In genomic region chr16:4783251-4783950, GRCh38 we compare ENCODE assay signal across 1 cellular context.
TF ChIP-seq lines count a peak whose summit lies in the region.

No MANE protein-coding gene starts in this region.

TF ChIP-seq in HepG2, 621 proteins besides CTCF, POLR2A, EP300 and RAD21:
- TF ChIP-seq ZNF225 (CRISPR knock-in tag; IDR thresholded peaks at IDR 0.05) (0 out of 2 replicates have a peak, but pooled peaks have one; percentile 27), ZNF749 (CRISPR knock-in tag; IDR thresholded peaks at IDR 0.05; ENCODE audit: borderline replicate concordance) (no peak), HNRNPL (IDR thresholded peaks at IDR 0.05; ENCODE audit: low read depth, low read length) (0 out of 2 replicates have a peak, but pooled peaks have one; percentile 40), E2F5 (CRISPR knock-in tag; conservative IDR thresholded peaks at IDR 0.05) (no peak), ZNF687 (CRISPR knock-in tag; IDR thresholded peaks at IDR 0.05) (0 out of 2 replicates have a peak, but pooled peaks have one; percentile 2), ZNF329 (CRISPR knock-in tag; IDR thresholded peaks at IDR 0.05; ENCODE audit: low read depth) (peak; percentile 97), TFDP2 (CRISPR knock-in tag; IDR thresholded peaks at IDR 0.05) (no peak), ELK4 (CRISPR knock-in tag; IDR thresholded peaks at IDR 0.05; ENCODE audit: borderline replicate concordance) (no peak), ATF4 (CRISPR knock-in tag; IDR thresholded peaks at IDR 0.05) (no peak)
TF ChIP-seq in HepG2: peak in this region for 4.
